Comparison of ENCODE assay signal across 1 cellular context in the genomic region with DNA sequence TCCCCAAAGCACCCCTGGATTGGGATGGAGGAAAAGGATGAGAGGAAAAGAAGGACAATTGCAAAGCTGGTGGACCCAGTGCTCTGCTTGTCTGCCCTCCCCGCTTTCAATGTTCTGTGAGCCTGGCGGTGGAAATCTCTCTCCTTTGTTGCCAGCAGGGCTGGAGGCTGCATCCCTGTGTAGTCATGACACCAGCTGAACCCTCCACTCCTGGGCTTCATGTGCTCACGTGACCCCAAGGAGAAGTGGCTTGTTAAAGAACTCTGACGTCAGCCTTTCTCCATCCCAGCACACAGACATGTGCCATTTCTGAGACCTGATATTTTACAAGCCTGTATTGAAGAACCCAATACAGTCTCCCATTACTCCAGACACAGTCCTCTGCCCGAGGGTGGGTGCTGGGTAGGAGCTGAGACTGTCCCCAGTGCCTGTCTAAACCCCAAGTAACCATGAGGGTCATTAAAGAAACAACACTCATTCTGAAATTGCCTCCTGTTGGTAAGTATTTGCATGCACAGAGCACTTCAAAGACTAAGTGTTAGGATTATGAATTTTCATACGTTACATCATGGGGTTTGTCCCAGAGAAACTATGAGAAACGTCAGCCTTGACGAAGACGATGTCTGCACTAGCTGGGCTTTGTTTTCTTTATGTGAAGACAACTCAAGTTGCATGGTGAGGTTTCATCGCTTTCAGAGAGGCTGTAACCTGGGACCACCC.
TF ChIP-seq lines count a peak whose summit lies in the region.

No MANE protein-coding gene starts in this region.

TF ChIP-seq in GM12878, 131 proteins besides CTCF, POLR2A, EP300 and RAD21 (continued from another document):
- TF ChIP-seq, protein P1, sequence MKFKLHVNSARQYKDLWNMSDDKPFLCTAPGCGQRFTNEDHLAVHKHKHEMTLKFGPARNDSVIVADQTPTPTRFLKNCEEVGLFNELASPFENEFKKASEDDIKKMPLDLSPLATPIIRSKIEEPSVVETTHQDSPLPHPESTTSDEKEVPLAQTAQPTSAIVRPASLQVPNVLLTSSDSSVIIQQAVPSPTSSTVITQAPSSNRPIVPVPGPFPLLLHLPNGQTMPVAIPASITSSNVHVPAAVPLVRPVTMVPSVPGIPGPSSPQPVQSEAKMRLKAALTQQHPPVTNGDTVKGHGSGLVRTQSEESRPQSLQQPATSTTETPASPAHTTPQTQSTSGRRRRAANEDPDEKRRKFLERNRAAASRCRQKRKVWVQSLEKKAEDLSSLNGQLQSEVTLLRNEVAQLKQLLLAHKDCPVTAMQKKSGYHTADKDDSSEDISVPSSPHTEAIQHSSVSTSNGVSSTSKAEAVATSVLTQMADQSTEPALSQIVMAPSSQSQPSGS (IDR thresholded peaks at IDR 0.05; ENCODE audit: low read length) = peak; percentile 61; the same call in 1 of the 2 replicates
- TF ChIP-seq SUPT20H (IDR thresholded peaks at IDR 0.05; ENCODE audit: borderline replicate concordance, control insufficient read depth, low read depth, low read length) = no peak
- TF ChIP-seq RFX5 (IDR thresholded peaks at IDR 0.05; ENCODE audit: low read depth, low read length) = no peak
- TF ChIP-seq RBBP5 (conservative IDR thresholded peaks at IDR 0.05) = no peak
- TF ChIP-seq LARP7 (IDR thresholded peaks at IDR 0.05) = no peak
- TF ChIP-seq STAT1 (conservative IDR thresholded peaks at IDR 0.05) = no peak
- TF ChIP-seq IKZF1 (conservative IDR thresholded peaks at IDR 0.05) = peak; percentile 37
- TF ChIP-seq PKNOX1 (IDR thresholded peaks at IDR 0.05) = no peak
- TF ChIP-seq, protein P2, sequence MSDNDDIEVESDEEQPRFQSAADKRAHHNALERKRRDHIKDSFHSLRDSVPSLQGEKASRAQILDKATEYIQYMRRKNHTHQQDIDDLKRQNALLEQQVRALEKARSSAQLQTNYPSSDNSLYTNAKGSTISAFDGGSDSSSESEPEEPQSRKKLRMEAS (IDR thresholded peaks at IDR 0.05; ENCODE audit: low read depth, low read length) = no peak
- TF ChIP-seq DPF2 (IDR thresholded peaks at IDR 0.05) = 0 out of 2 replicates have a peak, but pooled peaks have one; percentile 48
- 0 out of 2 replicates have a peak, but pooled peaks have one; percentile 19 for TF ChIP-seq EED (IDR thresholded peaks at IDR 0.05; ENCODE audit: low read depth)
- no peak for TF ChIP-seq SREBF1 (IDR thresholded peaks at IDR 0.05; ENCODE audit: low read length)
- TF ChIP-seq NR2C2 (IDR thresholded peaks at IDR 0.05; ENCODE audit: borderline replicate concordance, control insufficient read depth, insufficient read length, low read depth) = no peak
- TF ChIP-seq USF2 (IDR thresholded peaks at IDR 0.05; ENCODE audit: borderline replicate concordance, low read depth, low read length) = peak; percentile 13; the same call in 1 of the 2 replicates
- no peak for TF ChIP-seq ESRRA (IDR thresholded peaks at IDR 0.05; ENCODE audit: low read length)
- no peak for TF ChIP-seq CEBPZ (IDR thresholded peaks at IDR 0.05; ENCODE audit: low read depth, low read length)
- TF ChIP-seq GABPA (IDR thresholded peaks at IDR 0.05; ENCODE audit: low read depth) = no peak
- TF ChIP-seq TAF1 (IDR thresholded peaks at IDR 0.05; ENCODE audit: borderline replicate concordance, low read depth, low read length) = no peak
- TF ChIP-seq HDGF (IDR thresholded peaks at IDR 0.05) = no peak
- TF ChIP-seq SIX5 (IDR thresholded peaks at IDR 0.05; ENCODE audit: low read depth, low read length, severe bottlenecking) = no peak
- TF ChIP-seq FOXK2 (IDR thresholded peaks at IDR 0.05) = no peak
- no peak for TF ChIP-seq SPI1 (IDR thresholded peaks at IDR 0.05; ENCODE audit: borderline replicate concordance, insufficient read depth, low read depth, low read length)
- peak; percentile 93 for TF ChIP-seq ATF7 (IDR thresholded peaks at IDR 0.05; ENCODE audit: low read depth)
- TF ChIP-seq FOXM1 (IDR thresholded peaks at IDR 0.05; ENCODE audit: low read depth, low read length) = no peak
- no peak for TF ChIP-seq PBX3 (IDR thresholded peaks at IDR 0.05; ENCODE audit: insufficient replicate concordance, low read depth, low read length)
- TF ChIP-seq YY1 (IDR thresholded peaks at IDR 0.05; ENCODE audit: low read depth, low read length) = no peak
- TF ChIP-seq CREB1 (IDR thresholded peaks at IDR 0.05; ENCODE audit: low read depth) = peak; percentile 70
- TF ChIP-seq BCLAF1 (IDR thresholded peaks at IDR 0.05) = no peak
- TF ChIP-seq MTA2 (IDR thresholded peaks at IDR 0.05; ENCODE audit: low read depth) = peak; percentile 93
- TF ChIP-seq POLR2AphosphoS2 (IDR thresholded peaks at IDR 0.05; ENCODE audit: low read depth, low read length) = no peak
- TF ChIP-seq IRF4 (IDR thresholded peaks at IDR 0.05; ENCODE audit: low read depth, low read length) = peak; percentile 43; the same call in 1 of the 2 replicates
- no peak for TF ChIP-seq BACH1 (IDR thresholded peaks at IDR 0.05; ENCODE audit: borderline replicate concordance)
- no peak for TF ChIP-seq EZH2 (IDR thresholded peaks at IDR 0.05; ENCODE audit: borderline replicate concordance, control insufficient read depth, low read depth, low read length)
TF ChIP-seq in GM12878: peak in this region for 21.
